8 cellular contexts compared by ENCODE assay signal in genomic region chr17:78128616-78129384, GRCh38. TPM values are rescaled to one million over a fixed set of nuclear protein-coding genes. Genes with fewer than 3 reads are reported as not detected.
A peak's percentile ranks its signal among the peaks of the same experiment; 100 is the strongest.
DNase-seq lines count a peak whose midpoint lies in the region; ATAC-seq and TF ChIP-seq lines count a peak whose summit lies in the region.

Gene TMC6, minus strand, starts transcription at chr17:78128755. Its CDS starts 1,923 bp downstream, at chr17:78126832.

- CTCF ChIA-PET in HEK293 (lab: Yijun Ruan, JAX), result interaction anchor here (0.6 to 2.2 kb wide), 6 partner anchors 11 to 232 kb away, joined by 3 to 13 read pairs (median 5); no protein-coding TSS in a partner anchor

- TF ChIP-seq CTCF in HEK293 (tag by site-specific recombination; IDR thresholded peaks at IDR 0.05) (no peak), suprapubic skin (IDR thresholded peaks at IDR 0.05) (no peak)

- POLR2A ChIA-PET in HEK293 (lab: Yijun Ruan, JAX), result interaction anchor here (0.6 to 2.1 kb wide), 7 partner anchors 11 to 130 kb away, joined by 3 to 13 read pairs (median 3); partner anchors contain the start of genes AFMID and TK1

- 5% methylated on average over 10 of the region's 47 CpGs for WGBS in suprapubic skin

- peaks cover 28% of the 10 kb centered on the region for H3K36me3 ChIP-seq in CD4-positive, CD25-positive, alpha-beta regulatory T cell (ENCODE audit: control insufficient read depth, insufficient read depth, low read length)
- H3K36me3 ChIP-seq in HEK293 (ENCODE audit: control insufficient read depth in 2 of 2, insufficient read depth in 1 of 2, low read length in 2 of 2) (peaks cover 0 to 3% of the 10 kb centered on the region in 2 experiments; a peak in 1 of 3 replicates), mucosa of rectum (ENCODE audit: control insufficient read depth in 2 of 2, insufficient read depth in 2 of 2, low read length in 2 of 2) (peaks cover 2 to 7% of the 10 kb centered on the region in 2 donors), suprapubic skin (peaks cover 20% of the 10 kb centered on the region)

- peak within 1 kb of the TSS; percentile 93 to 97 (median 96) for H3K27ac Mint-ChIP-seq in CD4-positive, CD25-positive, alpha-beta regulatory T cell

- no peaks in the 10 kb centered on the region for H3K9me3 ChIP-seq in CD4-positive, CD25-positive, alpha-beta regulatory T cell (ENCODE audit: control insufficient read depth in 2 of 2, low read length in 2 of 2)
- H3K9me3 ChIP-seq in HEK293 (ENCODE audit: control insufficient read depth, insufficient read depth, low read depth, low read length) (no peaks in the 10 kb centered on the region), mucosa of rectum (ENCODE audit: control insufficient read depth in 2 of 2, low read length in 2 of 2) (no peaks in the 10 kb centered on the region), suprapubic skin (no peaks in the 10 kb centered on the region)

- no peak for TF ChIP-seq EP300 in suprapubic skin (IDR thresholded peaks at IDR 0.05)

- H3K4me3 ChIP-seq in CD4-positive, CD25-positive, alpha-beta regulatory T cell (ENCODE audit: low read depth, low read length), result peak within 1 kb of the TSS; percentile 84
- peak within 1 kb of the TSS; percentile 62 for H3K4me3 ChIP-seq in HEK293 (ENCODE audit: low read depth, low read length)
- peak within 1 kb of the TSS; percentile 76 for H3K4me3 ChIP-seq in mucosa of rectum (ENCODE audit: low read length in 2 of 2)
- peak within 1 kb of the TSS; percentile 69 for H3K4me3 ChIP-seq in suprapubic skin

- peak within 1 kb of the TSS; percentile 92 for H3K27ac ChIP-seq in CD4-positive, CD25-positive, alpha-beta regulatory T cell (ENCODE audit: insufficient read depth, low read length, poor library complexity, severe bottlenecking)
- H3K27ac ChIP-seq in HEK293 (ENCODE audit: extremely low read depth, low read depth, low read length) (peak within 1 kb of the TSS; percentile 37; the same call in 1 of the 2 replicates), mucosa of rectum (ENCODE audit: low read depth in 2 of 2, low read length in 2 of 2) (peak within 1 kb of the TSS; percentile 86 to 90), suprapubic skin (peak within 1 kb of the TSS; percentile 89)

- peak; percentile 18 to 20 for ATAC-seq in CD4-positive, CD25-positive, alpha-beta regulatory T cell (ENCODE audit: low read depth in 2 of 2)
- ATAC-seq in GM21717 (IDR thresholded peaks at IDR 0.05; ENCODE audit: unreplicated experiment), result no peak

- peak; percentile 69 to 88 (median 78) for DNase-seq in CD4-positive, CD25-positive, alpha-beta regulatory T cell
- DNase-seq in NCI-H82 treated with DMSO at 0.1 percent for 48 hours (lab: John Stamatoyannopoulos, UW; ENCODE audit: unreplicated experiment) (peak; percentile 25), erythroblast (lab: John Stamatoyannopoulos, UW) (peak; percentile 89 to 96), suprapubic skin (ENCODE audit: low spot score in 2 of 2) (peak; percentile 70 to 81)
- peak; percentile 80 for DNase-seq in activated CD8-positive, alpha-beta memory T cell treated with anti-CD3 and anti-CD28 coated beads, Interleukin-2, amount 50 U/mL, for 48 hours

- H3K27me3 ChIP-seq in CD4-positive, CD25-positive, alpha-beta regulatory T cell (ENCODE audit: control insufficient read depth, insufficient read depth, low read length), result no peaks in the 10 kb centered on the region
- H3K27me3 ChIP-seq in mucosa of rectum (ENCODE audit: control insufficient read depth in 2 of 2, insufficient read depth in 2 of 2, low read length in 2 of 2) (no peaks in the 10 kb centered on the region), suprapubic skin (no peaks in the 10 kb centered on the region)

- TF ChIP-seq POLR2A in erythroblast (IDR thresholded peaks at IDR 0.05; ENCODE audit: low read length) (peak; percentile 33), suprapubic skin (IDR thresholded peaks at IDR 0.05) (no peak)

- peaks cover 5% of the 10 kb centered on the region for H3K27me3 Mint-ChIP-seq in CD4-positive, CD25-positive, alpha-beta regulatory T cell

- H3K9ac ChIP-seq in mucosa of rectum (ENCODE audit: low read depth in 1 of 2, low read length in 2 of 2), result peak within 1 kb of the TSS; percentile 76 to 85

- H3K4me1 Mint-ChIP-seq in CD4-positive, CD25-positive, alpha-beta regulatory T cell, result peaks cover under 1 to 60% (median 20%) of the 10 kb centered on the region in 4 donors

- H3K36me3 Mint-ChIP-seq in CD4-positive, CD25-positive, alpha-beta regulatory T cell, result peaks cover 19% of the 10 kb centered on the region

- no peaks in the 10 kb centered on the region for H3K9me3 Mint-ChIP-seq in CD4-positive, CD25-positive, alpha-beta regulatory T cell

- H3K4me1 ChIP-seq in CD4-positive, CD25-positive, alpha-beta regulatory T cell (ENCODE audit: control insufficient read depth, insufficient read depth, low read length, poor library complexity, severe bottlenecking), result peaks cover 83% of the 10 kb centered on the region
- H3K4me1 ChIP-seq in HEK293 (ENCODE audit: control insufficient read depth, insufficient read depth, low read length), result peaks cover 6% of the 10 kb centered on the region; the same call in 1 of the 2 replicates
- peaks cover 41 to 48% of the 10 kb centered on the region in 2 donors for H3K4me1 ChIP-seq in mucosa of rectum (ENCODE audit: control insufficient read depth in 2 of 2, insufficient read depth in 2 of 2, low read length in 2 of 2)
- H3K4me1 ChIP-seq in suprapubic skin, result peaks cover 84% of the 10 kb centered on the region

- H3K4me3 Mint-ChIP-seq in CD4-positive, CD25-positive, alpha-beta regulatory T cell, result peak within 1 kb of the TSS; percentile 99 to 100 (median 99)

TF ChIP-seq in HEK293, 187 proteins besides CTCF, POLR2A, EP300 and RAD21 (continues in another document):
- TF ChIP-seq ZFP37 (tag by site-specific recombination; IDR thresholded peaks at IDR 0.05) (no peak), PRDM10 (tag by site-specific recombination; IDR thresholded peaks at IDR 0.05) (peak; percentile 53), ZNF747 (tag by site-specific recombination; IDR thresholded peaks at IDR 0.05) (no peak), ZNF501 (tag by site-specific recombination; IDR thresholded peaks at IDR 0.05) (no peak), IKZF3 (tag by site-specific recombination; IDR thresholded peaks at IDR 0.05) (peak; percentile 45; the same call in 1 of the 2 replicates), PRDM1 (tag by site-specific recombination; IDR thresholded peaks at IDR 0.05) (no peak), EGR2 (tag by site-specific recombination; IDR thresholded peaks at IDR 0.05; ENCODE audit: low read depth) (peak; percentile 75), ZNF2 (tag by site-specific recombination; IDR thresholded peaks at IDR 0.05) (no peak), ZNF571 (tag by site-specific recombination; IDR thresholded peaks at IDR 0.05) (no peak), ZNF580 (tag by site-specific recombination; IDR thresholded peaks at IDR 0.05) (0 out of 2 replicates have a peak, but pooled peaks have one; percentile 34), ZIC2 (tag by site-specific recombination; IDR thresholded peaks at IDR 0.05) (peak; percentile 49), YY2 (tag by site-specific recombination; IDR thresholded peaks at IDR 0.05) (no peak), ZNF114 (tag by site-specific recombination; IDR thresholded peaks at IDR 0.05) (no peak), KLF7 (tag by site-specific recombination; IDR thresholded peaks at IDR 0.05; ENCODE audit: borderline replicate concordance) (0 out of 2 replicates have a peak, but pooled peaks have one; percentile 19), ZNF596 (tag by site-specific recombination; IDR thresholded peaks at IDR 0.05) (no peak), ZNF354C (tag by site-specific recombination; IDR thresholded peaks at IDR 0.05; ENCODE audit: borderline replicate concordance, low read depth) (no peak), ZBTB17 (tag by site-specific recombination; IDR thresholded peaks at IDR 0.05) (no peak), BCL11A (tag by site-specific recombination; IDR thresholded peaks at IDR 0.05; ENCODE audit: low read depth) (0 out of 2 replicates have a peak, but pooled peaks have one; percentile 25)

RNA-seq across cellular contexts. Expression of gene TMC6, which starts in this region (rescaled TPM):
- 727 TPM for total RNA-seq in CD4-positive, CD25-positive, alpha-beta regulatory T cell
- 100 to 1,000 TPM; 160 to 242 (median 213) TPM for polyA plus RNA-seq in CD4-positive, CD25-positive, alpha-beta regulatory T cell
- 10 to 100 TPM; 27.9 to 48.8 (median 32.0) TPM for total RNA-seq in suprapubic skin

Comparison
In these comparisons a context has a peak if more than half of its experiments do, and no peak if none do; other contexts are left out.
1. RNA of gene TMC6 (total RNA-seq): 727 TPM in CD4-positive, CD25-positive, alpha-beta regulatory T cell (single experiment); 27.9 to 48.8 TPM in suprapubic skin; every median in the first group is over 10 times any median in the second.
2. DNase-seq: peak in every context shown above with its lines; median percentile 92 in erythroblast; 80 in activated CD8-positive, alpha-beta memory T cell treated with anti-CD3 and anti-CD28 coated beads, Interleukin-2, amount 50 U/mL, for 48 hours; 78 in CD4-positive, CD25-positive, alpha-beta regulatory T cell; 76 in suprapubic skin; 25 in NCI-H82 treated with DMSO at 0.1 percent for 48 hours.
3. H3K27ac ChIP-seq: peak in every context shown above with its lines; median percentile 92 in CD4-positive, CD25-positive, alpha-beta regulatory T cell; 89 in suprapubic skin; 88 in mucosa of rectum; 37 in HEK293.
4. Peak in every context shown above with its lines, with median percentiles within 50 percentile points of each other: H3K4me3 ChIP-seq.